28 cellular contexts compared by ENCODE assay signal in genomic region chr10:42990016-42990720, GRCh38.
DNase-seq lines count a peak whose midpoint lies in the region; ATAC-seq and TF ChIP-seq lines count a peak whose summit lies in the region.
"Had no signal": no experiment of that assay in that cellular context is flagged by ENCODE, and none has a peak within 500 bp of the region (broad histone marks: within the 10 kb centered on the region; RNA-seq: fewer than 3 reads in every experiment).

No MANE protein-coding gene starts in this region.

- H3K4me1 ChIP-seq in BLaER1 treated with 17β-estradiol and CSF1 and Interleukin-3, amounts not matched to agents 10 nM and 100 nM: peaks cover 41 to 62% (median 48%) of the 10 kb centered on the region in 10 experiments
- peaks cover 2 to 8% of the 10 kb centered on the region in 2 donors for H3K4me1 ChIP-seq in neuronal stem cell (ENCODE audit: control insufficient read depth in 2 of 2, insufficient read depth in 1 of 2, low read depth in 1 of 2, low read length in 2 of 2)
- H3K4me1 ChIP-seq: gastroesophageal sphincter, left lung, psoas muscle, stomach, tibial artery had no signal

- H4K20me1 ChIP-seq in BLaER1 treated with 17β-estradiol and CSF1 and Interleukin-3, amounts not matched to agents 10 nM and 100 nM: no peaks in the 10 kb centered on the region

- peak overlapping the region; percentile 88 for H3K18ac ChIP-seq in neuronal stem cell (ENCODE audit: low read length)

- no peak for ATAC-seq in GM21528 (IDR thresholded peaks at IDR 0.05; ENCODE audit: low FRiP score, unreplicated experiment)
- ATAC-seq: activated CD4-positive, alpha-beta T cell treated with anti-CD3 and anti-CD28 coated beads for 36 hours; activated T-helper 17 cell treated with anti-CD3 and anti-CD28 coated beads, Interleukin-2, amount 50 U/mL, for 72 hours; gastroesophageal sphincter; left lung; psoas muscle had no signal

- peak overlapping the region in 1 of 11 experiments; percentile 9; a peak in 1 of 22 replicates for H3K9ac ChIP-seq in BLaER1 treated with 17β-estradiol and CSF1 and Interleukin-3, amounts not matched to agents 10 nM and 100 nM
- no peak overlapping the region for H3K9ac ChIP-seq in neuronal stem cell (ENCODE audit: low read depth, low read length, poor library complexity)

- H3K9me3 ChIP-seq in BLaER1 treated with 17β-estradiol and CSF1 and Interleukin-3, amounts not matched to agents 10 nM and 100 nM (replicated peaks in 1 of 11): no peaks in the 10 kb centered on the region
- H3K9me3 ChIP-seq in neuronal stem cell (replicated peaks in 1 of 2; ENCODE audit: control insufficient read depth in 2 of 2, insufficient read depth in 1 of 2, low read depth in 1 of 2, low read length in 2 of 2): no peaks in the 10 kb centered on the region
- H3K9me3 ChIP-seq: gastroesophageal sphincter, left lung, neutrophil, psoas muscle, stomach, tibial artery had no signal

- no peak overlapping the region for H2BK12ac ChIP-seq in neuronal stem cell (ENCODE audit: low read length)

- H3K27ac ChIP-seq in BLaER1 treated with 17β-estradiol and CSF1 and Interleukin-3, amounts not matched to agents 10 nM and 100 nM: peak overlapping the region in 1 of 11 experiments; percentile 10; a peak in 1 of 22 replicates
- H3K27ac ChIP-seq in neuronal stem cell (replicated peaks; ENCODE audit: low read length): no peak overlapping the region
- H3K27ac ChIP-seq: gastroesophageal sphincter, left lung, neutrophil, PC-9, psoas muscle, stomach, tibial artery had no signal

- H3K27me3 Mint-ChIP-seq in chondrocyte (ENCODE audit: low read depth): peaks cover 8% of the 10 kb centered on the region
- H3K27me3 Mint-ChIP-seq: activated CD4-positive, alpha-beta T cell treated with anti-CD3 and anti-CD28 coated beads for 36 hours; activated naive CD8-positive, alpha-beta T cell; activated T-helper 17 cell treated with anti-CD3 and anti-CD28 coated beads, Interleukin-2, amount 50 U/mL, for 72 hours had no signal

- no peak overlapping the region for H3K4me3 ChIP-seq in BLaER1 treated with 17β-estradiol and CSF1 and Interleukin-3, amounts not matched to agents 10 nM and 100 nM
- no peak overlapping the region for H3K4me3 ChIP-seq in neuronal stem cell (ENCODE audit: low read length in 2 of 2)
- H3K4me3 ChIP-seq: gastroesophageal sphincter, left lung, PC-9, psoas muscle, stomach, tibial artery had no signal

- H3K79me1 ChIP-seq in neuronal stem cell (ENCODE audit: low read depth, low read length): no peaks in the 10 kb centered on the region

- DNase-seq in GM13976 (ENCODE audit: low spot score) (peak; percentile 29), chondrocyte (ENCODE audit: low spot score) (peak; percentile 82), neuronal stem cell (ENCODE audit: low spot score) (no peak)
- DNase-seq in activated CD4-positive, alpha-beta T cell treated with anti-CD3 and anti-CD28 coated beads, Interleukin-2, amount 50 U/mL, for 1 hour: no peak
- no peak for DNase-seq in stimulated activated CD4-positive, alpha-beta T cell treated with anti-CD3 and anti-CD28 coated beads, Interleukin-1b, Interleukin-23, amount 100 ng/mL, for 48 hours
- DNase-seq: ACHN; activated CD4-positive, alpha-beta T cell treated with anti-CD3 and anti-CD28 coated beads for 36 hours; Calu3; caudate nucleus; dermis blood vessel endothelial cell; hippocampal formation; mesendoderm; NCI-H1105 treated with DMSO at 0.1 percent for 48 hours; NCI-H2029; NCI-H526; NK-92 treated with Interleukin-12 subunit alpha and Interleukin-12 subunit beta, amount 100 ng/mL, for 24 hours; PC-9; stomach; tibial artery had no signal

- no peaks in the 10 kb centered on the region for H3K36me3 ChIP-seq in BLaER1 treated with 17β-estradiol and CSF1 and Interleukin-3, amounts not matched to agents 10 nM and 100 nM
- no peaks in the 10 kb centered on the region for H3K36me3 ChIP-seq in neuronal stem cell (replicated peaks in 1 of 2; ENCODE audit: control insufficient read depth in 2 of 2, insufficient read depth in 2 of 2, low read length in 2 of 2)
- H3K36me3 ChIP-seq: gastroesophageal sphincter, left lung, neutrophil, stomach, tibial artery had no signal

- TF ChIP-seq CTCF in GM13976 (IDR thresholded peaks at IDR 0.05; ENCODE audit: borderline replicate concordance, control extremely low read depth, extremely low read depth, insufficient read depth, missing control alignments): no peak
- no peak for TF ChIP-seq CTCF in chondrocyte (IDR thresholded peaks at IDR 0.05)

- H3K4ac ChIP-seq in neuronal stem cell (ENCODE audit: low read length): no peak overlapping the region

- H2AFZ ChIP-seq in neuronal stem cell (ENCODE audit: low read length): no peak overlapping the region
- H2AFZ ChIP-seq: PC-9 had no signal

- no peaks in the 10 kb centered on the region for H3K36me3 Mint-ChIP-seq in chondrocyte (ENCODE audit: low read depth)
- H3K36me3 Mint-ChIP-seq: activated naive CD8-positive, alpha-beta T cell; IgD-negative memory B cell had no signal

- H4K91ac ChIP-seq in neuronal stem cell (ENCODE audit: low read depth, low read length, poor library complexity): no peak overlapping the region

- H2AK5ac ChIP-seq in neuronal stem cell (ENCODE audit: low read depth, low read length): peak overlapping the region; percentile 54

- peak overlapping the region; percentile 43 for H3K14ac ChIP-seq in neuronal stem cell (ENCODE audit: low read length)

- peak overlapping the region; percentile 59 to 86 (median 75); a peak in 21 of 22 replicates for H3K4me2 ChIP-seq in BLaER1 treated with 17β-estradiol and CSF1 and Interleukin-3, amounts not matched to agents 10 nM and 100 nM
- H3K4me2 ChIP-seq in neuronal stem cell (ENCODE audit: insufficient read depth, low read length, poor library complexity, severe bottlenecking): no peak overlapping the region
- H3K4me2 ChIP-seq: PC-9 had no signal

- H3K23ac ChIP-seq in neuronal stem cell (ENCODE audit: low read depth, low read length, poor library complexity): no peak overlapping the region

- H3K4me3 Mint-ChIP-seq in chondrocyte (ENCODE audit: unreplicated experiment): no peak overlapping the region
- H3K4me3 Mint-ChIP-seq: activated CD4-positive, alpha-beta T cell treated with anti-CD3 and anti-CD28 coated beads for 36 hours; activated naive CD8-positive, alpha-beta T cell; activated T-helper 17 cell treated with anti-CD3 and anti-CD28 coated beads, Interleukin-2, amount 50 U/mL, for 72 hours; IgD-negative memory B cell had no signal

- H3K27me3 ChIP-seq in BLaER1 treated with 17β-estradiol and CSF1 and Interleukin-3, amounts not matched to agents 10 nM and 100 nM: no peaks in the 10 kb centered on the region
- no peaks in the 10 kb centered on the region for H3K27me3 ChIP-seq in neuronal stem cell (ENCODE audit: control insufficient read depth in 3 of 3, insufficient read depth in 3 of 3, low read depth in 1 of 3, low read length in 3 of 3)
- H3K27me3 ChIP-seq: gastroesophageal sphincter, left lung, neutrophil, stomach had no signal

- H4K8ac ChIP-seq in neuronal stem cell (ENCODE audit: low read depth, low read length): no peak overlapping the region

- no peaks in the 10 kb centered on the region for H3K4me1 Mint-ChIP-seq in chondrocyte (ENCODE audit: low read depth)
- H3K4me1 Mint-ChIP-seq: IgD-negative memory B cell had no signal

- no peaks in the 10 kb centered on the region for H3K9me3 Mint-ChIP-seq in chondrocyte (ENCODE audit: low read depth)
- H3K9me3 Mint-ChIP-seq: activated T-helper 17 cell treated with anti-CD3 and anti-CD28 coated beads, Interleukin-2, amount 50 U/mL, for 72 hours; IgD-negative memory B cell had no signal

- in situ Hi-C loops in GM13976 (cut with MboI; ENCODE audit: low sequenced_read_pairs, unreplicated experiment): no loop called here

- H2BK5ac ChIP-seq in neuronal stem cell (ENCODE audit: low read length): no peak overlapping the region

- no CpG with 5 or more reads among the region's 18 CpGs for WGBS in neuronal stem cell (ENCODE audit: extremely low coverage in 2 of 2, insufficient read length in 2 of 2, insufficient replicate concordance in 1 of 2), 2 donors

- no peak overlapping the region for H3K27ac Mint-ChIP-seq in chondrocyte (ENCODE audit: unreplicated experiment)
- H3K27ac Mint-ChIP-seq: activated CD4-positive, alpha-beta T cell treated with anti-CD3 and anti-CD28 coated beads for 36 hours; activated naive CD8-positive, alpha-beta T cell; activated T-helper 17 cell treated with anti-CD3 and anti-CD28 coated beads, Interleukin-2, amount 50 U/mL, for 72 hours; IgD-negative memory B cell had no signal

- peak overlapping the region; percentile 74 for H2BK120ac ChIP-seq in neuronal stem cell (ENCODE audit: low read depth, low read length)

- H2BK15ac ChIP-seq in neuronal stem cell (ENCODE audit: low read length): peak overlapping the region; percentile 52

Comparison
In these comparisons a context has a peak if more than half of its experiments do, and no peak if none do; other contexts are left out.
1. DNase-seq: peak in GM13976 (single experiment) and chondrocyte (single experiment); none in neuronal stem cell (single experiment), activated CD4-positive, alpha-beta T cell treated with anti-CD3 and anti-CD28 coated beads, Interleukin-2, amount 50 U/mL, for 1 hour (single experiment) and stimulated activated CD4-positive, alpha-beta T cell treated with anti-CD3 and anti-CD28 coated beads, Interleukin-1b, Interleukin-23, amount 100 ng/mL, for 48 hours (single experiment).